ENCODE assay signal across 16 cellular contexts in the genomic region with DNA sequence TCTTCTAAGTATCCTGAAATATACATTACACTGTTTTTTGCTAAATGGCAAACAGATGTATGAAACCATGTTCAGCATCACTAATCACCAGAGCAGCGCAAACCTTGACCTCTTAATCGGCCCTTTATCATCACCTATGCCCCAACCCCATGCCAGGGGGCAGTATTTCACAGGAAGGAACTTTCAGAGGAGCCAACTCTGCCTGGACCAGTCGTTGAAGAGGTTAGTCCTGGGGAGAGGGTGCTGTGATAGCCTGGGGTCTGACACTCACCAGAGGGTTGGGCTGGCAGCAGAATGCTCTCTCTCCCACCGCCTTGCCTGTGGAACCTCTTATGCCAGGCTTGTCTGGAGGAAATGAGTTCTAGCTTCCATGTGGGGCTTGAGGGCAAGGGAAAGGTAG.
A peak's percentile ranks its signal among the peaks of the same experiment; 100 is the strongest.
DNase-seq lines count a peak whose midpoint lies in the region; ATAC-seq and TF ChIP-seq lines count a peak whose summit lies in the region.
"Had no signal": no experiment of that assay in that cellular context is flagged by ENCODE, and none has a peak within 500 bp of the region (broad histone marks: within the 10 kb centered on the region; RNA-seq: fewer than 3 reads in every experiment).

No MANE protein-coding gene starts in this region.

- no peak overlapping the region for H2AFZ ChIP-seq in DND-41 (ENCODE audit: low read depth, low read length)

- H3K79me1 ChIP-seq in mesendoderm (ENCODE audit: low read length): no peaks in the 10 kb centered on the region

- H3K9me3 ChIP-seq in DND-41 (ENCODE audit: insufficient read depth, low read length, severe bottlenecking): no peaks in the 10 kb centered on the region
- no peaks in the 10 kb centered on the region for H3K9me3 ChIP-seq in upper lobe of right lung

- no peak overlapping the region for H3K4me3 Mint-ChIP-seq in HFFc6
- H3K4me3 Mint-ChIP-seq: B cell, naive B cell had no signal

- no peak overlapping the region for H3K4me3 ChIP-seq in DND-41 (ENCODE audit: low read depth in 1 of 2, low read length in 2 of 2)
- H3K4me3 ChIP-seq in mesendoderm (ENCODE audit: low read length): no peak overlapping the region
- no peak overlapping the region for H3K4me3 ChIP-seq in upper lobe of right lung

- no peaks in the 10 kb centered on the region for H3K4me1 ChIP-seq in DND-41 (ENCODE audit: insufficient read depth, low read length)
- no peaks in the 10 kb centered on the region for H3K4me1 ChIP-seq in mesendoderm (ENCODE audit: control insufficient read depth, low read depth, low read length)
- no peaks in the 10 kb centered on the region for H3K4me1 ChIP-seq in upper lobe of right lung

- H4K8ac ChIP-seq in mesendoderm (ENCODE audit: low read depth, low read length): no peak overlapping the region

- no peak overlapping the region for H3K9ac ChIP-seq in DND-41 (ENCODE audit: low read depth, low read length)
- H3K9ac ChIP-seq in mesendoderm (ENCODE audit: low read length): no peak overlapping the region

- H2AK5ac ChIP-seq in mesendoderm (ENCODE audit: low read length): no peak overlapping the region

- H2BK120ac ChIP-seq in mesendoderm (ENCODE audit: low read depth, low read length): no peak overlapping the region

- H3K27ac ChIP-seq in DND-41 (ENCODE audit: low read length) (no peak overlapping the region), mesendoderm (ENCODE audit: low read depth, low read length) (no peak overlapping the region), upper lobe of right lung (no peak overlapping the region)
- H3K27ac ChIP-seq: VCaP had no signal

- H3K23ac ChIP-seq in mesendoderm (ENCODE audit: low read length): no peak overlapping the region

- H2BK15ac ChIP-seq in mesendoderm (replicated peaks; ENCODE audit: low read depth): no peak overlapping the region

- DNase-seq in DND-41 (no peak), HFFc6 (no peak), SK-N-DZ (ENCODE audit: low spot score) (peak; percentile 22), mesendoderm (peak; percentile 49), upper lobe of right lung (no peak)
- no peak for DNase-seq in activated CD4-positive, alpha-beta T cell treated with anti-CD3 and anti-CD28 coated beads for 1 hour
- DNase-seq: central memory CD4-positive, alpha-beta T cell; effector memory CD4-positive, alpha-beta T cell; naive B cell; NCI-H1092 treated with DMSO at 0.1 percent for 48 hours; NCI-H2171; stimulated activated CD4-positive, alpha-beta T cell treated with anti-CD3 and anti-CD28 coated beads, Interleukin-15, amount 100 ng/mL, for 24 hours had no signal

- H3K4ac ChIP-seq in mesendoderm (ENCODE audit: low read depth, low read length): no peak overlapping the region

- intact Hi-C loops in upper lobe of right lung (cut with DNase I): no loop called here

- ATAC-seq in DND-41 (ENCODE audit: insufficient read depth, low read depth) (no peak), HG02798 (IDR thresholded peaks at IDR 0.05; ENCODE audit: poor library complexity, unreplicated experiment) (no peak), upper lobe of right lung (no peak)

- H4K5ac ChIP-seq in mesendoderm (ENCODE audit: low read length): no peak overlapping the region

- H3K36me3 ChIP-seq in DND-41 (ENCODE audit: insufficient read depth, low read length): no peaks in the 10 kb centered on the region
- H3K36me3 ChIP-seq in mesendoderm (ENCODE audit: control insufficient read depth, insufficient read depth, low read length): no peaks in the 10 kb centered on the region
- no peaks in the 10 kb centered on the region for H3K36me3 ChIP-seq in upper lobe of right lung

- H4K20me1 ChIP-seq in DND-41 (ENCODE audit: insufficient read depth, low read length): no peaks in the 10 kb centered on the region

- H3K27ac Mint-ChIP-seq in HFFc6: no peak overlapping the region
- H3K27ac Mint-ChIP-seq: activated T-helper 2 cell treated with anti-CD3 and anti-CD28 coated beads, Interferon-gamma antibody, Interleukin-2, Interleukin-4, amounts not matched to agents 10 μg/mL and 5 μg/mL and 100 μg/mL, durations not matched to agents 14 hours and 24 hours and 36 hours; B cell; naive B cell had no signal

- TF ChIP-seq CTCF in DND-41 (IDR thresholded peaks at IDR 0.05; ENCODE audit: borderline replicate concordance, extremely low read depth, low read length, poor library complexity, severe bottlenecking) (peak; percentile 40), HFFc6 (IDR thresholded peaks at IDR 0.05) (0 out of 2 replicates have a peak, but pooled peaks have one; percentile 28), upper lobe of right lung (IDR thresholded peaks at IDR 0.05) (no peak)

- H3K27me3 Mint-ChIP-seq in HFFc6 (ENCODE audit: insufficient read depth): no peaks in the 10 kb centered on the region
- H3K27me3 Mint-ChIP-seq: B cell, naive B cell had no signal

- H3K56ac ChIP-seq in mesendoderm (ENCODE audit: low read length): no peak overlapping the region

- H3K79me2 ChIP-seq in DND-41 (ENCODE audit: insufficient read depth, low read length) (no peaks in the 10 kb centered on the region), mesendoderm (ENCODE audit: control insufficient read depth, insufficient read depth, low read length) (no peaks in the 10 kb centered on the region)

- WGBS in mesendoderm (ENCODE audit: extremely low coverage, insufficient coverage, low lambda C conversion rate): no CpG with 5 or more reads among the region's 4 CpGs

- no peaks in the 10 kb centered on the region for H3K36me3 Mint-ChIP-seq in HFFc6 (ENCODE audit: low read depth)

- no peak overlapping the region for H3K18ac ChIP-seq in mesendoderm (ENCODE audit: low read length)

- H3K27me3 ChIP-seq in DND-41 (ENCODE audit: insufficient read depth, low read length, poor library complexity) (no peaks in the 10 kb centered on the region), mesendoderm (ENCODE audit: insufficient read depth, low read length, poor library complexity) (no peaks in the 10 kb centered on the region), upper lobe of right lung (no peaks in the 10 kb centered on the region)

- no peaks in the 10 kb centered on the region for H3K9me3 Mint-ChIP-seq in HFFc6
- H3K9me3 Mint-ChIP-seq: activated T-helper 2 cell treated with anti-CD3 and anti-CD28 coated beads, Interferon-gamma antibody, Interleukin-2, Interleukin-4, amounts not matched to agents 10 μg/mL and 5 μg/mL and 100 μg/mL, durations not matched to agents 14 hours and 24 hours and 36 hours had no signal

- no peaks in the 10 kb centered on the region for H3K4me1 Mint-ChIP-seq in HFFc6 (ENCODE audit: low read depth)
- H3K4me1 Mint-ChIP-seq: B cell, naive B cell had no signal

- H3K4me2 ChIP-seq in DND-41 (ENCODE audit: insufficient read depth, low read length): no peak overlapping the region
- H3K4me2 ChIP-seq in mesendoderm (ENCODE audit: low read length): no peak overlapping the region

- H2BK5ac ChIP-seq in mesendoderm (ENCODE audit: low read length): no peak overlapping the region

Comparison
In these comparisons a context has a peak if more than half of its experiments do, and no peak if none do; other contexts are left out.
1. DNase-seq: peak in SK-N-DZ (single experiment) and mesendoderm (single experiment); none in DND-41 (single experiment), HFFc6 (single experiment), activated CD4-positive, alpha-beta T cell treated with anti-CD3 and anti-CD28 coated beads for 1 hour (single experiment) and upper lobe of right lung (single experiment).